8 cellular contexts compared by ENCODE assay signal in the genomic region with DNA sequence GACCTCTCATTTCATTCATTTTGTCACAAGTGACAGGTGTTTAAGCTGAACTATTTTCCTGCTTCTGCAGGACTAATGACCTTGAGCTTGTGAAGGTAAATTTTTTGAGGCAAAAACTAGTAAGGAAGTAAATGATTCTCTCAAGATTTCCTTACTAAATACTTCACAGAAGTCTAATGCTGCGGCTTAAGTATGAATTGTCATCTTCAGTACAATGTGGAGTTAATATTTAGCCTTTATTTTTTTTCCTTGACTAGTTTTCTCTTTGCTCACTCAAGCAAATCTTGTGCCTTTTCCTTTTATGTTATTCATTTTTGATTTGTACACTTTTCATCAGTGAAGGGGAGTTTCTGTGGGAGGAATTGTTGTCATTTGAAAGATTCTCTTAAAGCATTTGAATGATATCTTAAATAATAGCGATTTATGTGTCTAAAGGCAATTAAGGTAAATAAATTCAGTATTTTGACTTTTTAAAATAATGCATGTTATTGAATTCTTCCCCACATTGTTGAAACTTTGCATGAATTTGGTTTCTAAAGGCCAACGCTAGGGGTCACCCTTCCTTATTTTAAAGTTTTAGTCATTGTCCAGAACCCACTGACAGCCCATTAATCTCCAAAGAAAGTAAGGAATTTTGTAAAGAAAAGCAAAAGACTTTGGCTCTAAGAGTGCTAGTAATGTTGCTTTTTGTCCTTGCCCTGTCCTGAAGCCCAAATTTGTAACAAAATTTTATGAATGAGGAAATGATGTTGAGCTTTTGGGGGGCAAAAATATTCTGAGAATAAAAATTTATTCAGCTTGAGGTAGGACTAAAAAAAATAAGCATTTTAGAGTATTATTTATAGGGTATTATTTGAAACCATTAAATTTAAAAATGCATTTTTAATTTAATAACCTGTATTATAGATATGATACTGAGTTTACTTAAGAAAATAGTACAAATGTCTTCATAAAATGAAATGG.
A peak's percentile ranks its signal among the peaks of the same experiment; 100 is the strongest.
DNase-seq lines count a peak whose midpoint lies in the region; ATAC-seq and TF ChIP-seq lines count a peak whose summit lies in the region.

No MANE protein-coding gene starts in this region.

- peak; percentile 62 for DNase-seq in NCI-H82 (lab: John Stamatoyannopoulos, UW)
- DNase-seq in NCI-H82 treated with DMSO at 0.1 percent for 48 hours (lab: John Stamatoyannopoulos, UW; ENCODE audit: unreplicated experiment): no peak
- DNase-seq in SK-N-DZ (ENCODE audit: low spot score): peak; percentile 35
- DNase-seq in fibroblast of gingiva (ENCODE audit: low read depth): peak; percentile 14
- no peak for DNase-seq in prostate gland (ENCODE audit: low spot score)
- no peak for DNase-seq in T-helper 17 cell

- H3K4me3 Mint-ChIP-seq in T-helper 17 cell: no peak overlapping the region

- H3K27ac Mint-ChIP-seq in T-helper 17 cell: no peak overlapping the region

- peaks cover 32% of the 10 kb centered on the region for H3K27me3 Mint-ChIP-seq in T-helper 17 cell

- no peaks in the 10 kb centered on the region for H3K4me1 ChIP-seq in prostate gland (replicated peaks)

- no peaks in the 10 kb centered on the region for H3K4me1 Mint-ChIP-seq in T-helper 17 cell

- WGBS in prostate gland: 32% methylated on average over 3 of the region's 3 CpGs

- intact Hi-C loops in prostate gland (cut with DNase I): loop anchor here (5.0 to 10.0 kb wide), 2 partner anchors 527 to 639 kb away; no protein-coding TSS in a partner anchor

- TF ChIP-seq CTCF in prostate gland (IDR thresholded peaks at IDR 0.05): peak in 3 of 4 experiments; percentile 41 to 52 (median 48)

- H3K27me3 ChIP-seq in prostate gland (replicated peaks; ENCODE audit: insufficient read depth): no peaks in the 10 kb centered on the region

- H3K36me3 Mint-ChIP-seq in T-helper 17 cell (ENCODE audit: low read depth): no peaks in the 10 kb centered on the region

- ATAC-seq in HG02759 (IDR thresholded peaks at IDR 0.05; ENCODE audit: unreplicated experiment) (peak; percentile 47), T-helper 17 cell (no peak), HG03025 (IDR thresholded peaks at IDR 0.05; ENCODE audit: low FRiP score, unreplicated experiment) (no peak)

- no peak for TF ChIP-seq POLR2A in prostate gland (IDR thresholded peaks at IDR 0.05)

- H3K36me3 ChIP-seq in prostate gland: no peaks in the 10 kb centered on the region

- H3K27ac ChIP-seq in prostate gland: no peak overlapping the region

- H3K4me3 ChIP-seq in prostate gland: no peak overlapping the region

- H3K9me3 ChIP-seq in prostate gland (no peaks in the 10 kb centered on the region), T-helper 17 cell (ENCODE audit: control insufficient read depth, low read length, poor library complexity, severe bottlenecking) (no peaks in the 10 kb centered on the region)

Comparison
In these comparisons a context has a peak if more than half of its experiments do, and no peak if none do; other contexts are left out.
1. DNase-seq: peak in NCI-H82 (single experiment), SK-N-DZ (single experiment) and fibroblast of gingiva (single experiment); none in NCI-H82 treated with DMSO at 0.1 percent for 48 hours (single experiment), prostate gland (single experiment) and T-helper 17 cell (0 of 3).